Comparison of ENCODE assay signal across 16 cellular contexts in genomic region chr6:13560651-13561044, GRCh38.
"Had no signal": no experiment of that assay in that cellular context is flagged by ENCODE, and none has a peak within 500 bp of the region (broad histone marks: within the 10 kb centered on the region; RNA-seq: fewer than 3 reads in every experiment).

No MANE protein-coding gene starts in this region.

- ATAC-seq: activated CD4-positive, alpha-beta T cell treated with anti-CD3 and anti-CD28 coated beads for 36 hours; activated T-cell treated with anti-CD3 and anti-CD28 coated beads, Interleukin-2, amount 50 U/mL, for 72 hours; right cardiac atrium had no signal

- H3K27me3 ChIP-seq: ascending aorta, thyroid gland, uterus had no signal

- H3K27ac ChIP-seq: uterus had no signal

- H3K4me3 Mint-ChIP-seq: activated CD4-positive, alpha-beta memory T cell treated with anti-CD3 and anti-CD28 coated beads, Interleukin-2, amount 10 ng/mL, durations not matched to agents 7 days and 5 days; activated CD4-positive, alpha-beta T cell treated with anti-CD3 and anti-CD28 coated beads for 36 hours; activated T-cell treated with anti-CD3 and anti-CD28 coated beads, Interleukin-2, amount 50 U/mL, for 72 hours; endodermal cell had no signal

- H3K36me3 ChIP-seq: ascending aorta, thyroid gland, uterus had no signal

- DNase-seq: activated CD4-positive, alpha-beta memory T cell treated with anti-CD3 and anti-CD28 coated beads, Interleukin-2, amount 10 ng/mL, durations not matched to agents 7 days and 5 days; activated CD4-positive, alpha-beta T cell treated with anti-CD3 and anti-CD28 coated beads for 36 hours; activated CD8-positive, alpha-beta memory T cell treated with anti-CD3 and anti-CD28 coated beads, Interleukin-2, amount 50 U/mL, for 4 hours; activated gamma-delta T cell treated with Interleukin-2 at 50 U/mL for 16 hours; activated T-cell treated with anti-CD3 and anti-CD28 coated beads, Interleukin-2, amount 50 U/mL, for 72 hours; endodermal cell; erythroblast; kidney glomerular epithelial cell; midbrain; nucleus accumbens; right cardiac atrium; thyroid gland; uterus had no signal

- H3K9me3 ChIP-seq: ascending aorta, thyroid gland, uterus had no signal

- H3K4me1 ChIP-seq: ascending aorta, uterus had no signal

- H3K4me3 ChIP-seq: ascending aorta, smooth muscle cell, thyroid gland, uterus had no signal

- H3K4me1 Mint-ChIP-seq: activated CD4-positive, alpha-beta memory T cell treated with anti-CD3 and anti-CD28 coated beads, Interleukin-2, amount 10 ng/mL, durations not matched to agents 7 days and 5 days; activated CD4-positive, alpha-beta T cell treated with anti-CD3 and anti-CD28 coated beads for 36 hours had no signal

- H3K27ac Mint-ChIP-seq: activated CD4-positive, alpha-beta memory T cell treated with anti-CD3 and anti-CD28 coated beads, Interleukin-2, amount 10 ng/mL, durations not matched to agents 7 days and 5 days; activated CD4-positive, alpha-beta T cell treated with anti-CD3 and anti-CD28 coated beads for 36 hours; activated T-cell treated with anti-CD3 and anti-CD28 coated beads, Interleukin-2, amount 50 U/mL, for 72 hours; endodermal cell; progenitor cell of endocrine pancreas had no signal

- H3K9me3 Mint-ChIP-seq: activated CD4-positive, alpha-beta memory T cell treated with anti-CD3 and anti-CD28 coated beads, Interleukin-2, amount 10 ng/mL, durations not matched to agents 7 days and 5 days; activated T-cell treated with anti-CD3 and anti-CD28 coated beads, Interleukin-2, amount 50 U/mL, for 72 hours; endodermal cell had no signal

- H3K4me2 ChIP-seq: smooth muscle cell had no signal
